In the genomic region with DNA sequence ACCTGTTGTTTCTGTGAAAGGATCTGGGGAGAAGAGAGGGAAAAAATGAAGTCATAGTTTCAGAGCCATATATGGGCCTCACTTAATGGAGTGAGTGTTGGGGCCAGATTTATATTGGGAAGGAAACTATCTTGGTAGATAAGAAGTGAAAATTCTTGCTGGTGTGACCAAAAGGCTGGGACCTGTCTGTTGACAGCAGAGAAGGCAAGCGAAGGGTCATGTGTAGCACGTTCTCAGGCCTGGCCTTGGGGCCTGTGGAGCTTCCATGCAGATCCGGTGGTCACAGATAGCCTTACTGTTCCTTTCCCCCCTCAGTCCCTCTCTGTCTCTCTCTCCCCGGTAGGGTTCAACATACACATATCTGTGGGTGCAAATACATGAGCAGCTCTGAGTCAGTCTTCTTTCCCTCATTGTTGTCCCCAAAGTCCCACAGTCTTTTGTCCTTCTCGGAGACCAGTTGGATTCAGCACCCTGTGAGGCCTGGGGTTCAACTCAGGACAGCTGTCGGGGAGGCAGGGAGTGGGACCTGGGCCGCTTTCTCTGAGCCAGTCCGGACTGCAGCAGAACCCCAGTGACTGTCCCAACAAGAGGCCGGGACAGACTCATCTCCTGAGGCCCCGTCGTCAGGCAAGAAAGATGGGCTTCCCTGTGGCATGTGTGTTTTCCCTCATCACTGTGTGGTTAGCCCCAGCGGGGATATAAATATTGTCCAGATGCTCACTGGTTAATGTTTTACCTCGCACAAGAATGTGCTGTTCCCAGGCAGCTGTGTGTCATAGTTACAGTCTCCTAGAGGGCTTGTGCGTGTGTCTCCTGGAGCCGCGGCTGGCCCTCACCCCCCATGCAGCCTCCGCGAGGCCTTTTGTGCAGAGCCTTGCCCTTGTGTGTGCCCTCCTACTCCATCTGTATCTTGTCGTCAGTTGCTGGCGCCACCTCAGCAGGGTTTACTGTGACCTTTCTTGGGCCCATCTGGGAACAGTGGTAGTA, we compare ENCODE assay signal across 17 cellular contexts. TPM values are rescaled to one million over a fixed set of nuclear protein-coding genes. Genes with fewer than 3 reads are reported as not detected.
DNase-seq lines count a peak whose midpoint lies in the region; ATAC-seq, FAIRE-seq and TF ChIP-seq lines count a peak whose summit lies in the region.
"Had no signal": no experiment of that assay in that cellular context is flagged by ENCODE, and none has a peak within 500 bp of the region (broad histone marks: within the 10 kb centered on the region; RNA-seq: fewer than 3 reads in every experiment).

No MANE protein-coding gene starts in this region.

- TF ChIP-seq POLR2A in esophagus squamous epithelium (IDR thresholded peaks at IDR 0.05): no peak

- intact Hi-C loops in esophagus squamous epithelium (cut with DNase I): no loop called here

- peak overlapping the region in 1 of 2 donors; percentile 62 for H3K9ac ChIP-seq in mucosa of rectum (ENCODE audit: low read depth in 1 of 2, low read length in 2 of 2)

- H3K27me3 Mint-ChIP-seq in T-helper 2 cell treated with Interferon-gamma antibody and Interleukin-4, amounts not matched to agents 5 μg/mL and 100 μg/mL, for 36 hours (ENCODE audit: low read depth): peaks cover 17% of the 10 kb centered on the region
- H3K27me3 Mint-ChIP-seq: B cell had no signal

- no peaks in the 10 kb centered on the region for H3K27me3 ChIP-seq in esophagus squamous epithelium
- no peaks in the 10 kb centered on the region for H3K27me3 ChIP-seq in mucosa of rectum (ENCODE audit: control insufficient read depth in 2 of 2, insufficient read depth in 2 of 2, low read length in 2 of 2)
- H3K27me3 ChIP-seq: sigmoid colon had no signal

- no peak for FAIRE-seq in frontal cortex (lab: Jason Lieb, UNC)

- H3K4me1 Mint-ChIP-seq in T-helper 2 cell treated with Interferon-gamma antibody and Interleukin-4, amounts not matched to agents 5 μg/mL and 100 μg/mL, for 36 hours (ENCODE audit: low read depth): peaks cover 3% of the 10 kb centered on the region

- no peak overlapping the region for H3K27ac Mint-ChIP-seq in T-helper 2 cell treated with Interferon-gamma antibody and Interleukin-4, amounts not matched to agents 5 μg/mL and 100 μg/mL, for 36 hours
- H3K27ac Mint-ChIP-seq: activated CD4-positive, alpha-beta memory T cell treated with anti-CD3 and anti-CD28 coated beads for 36 hours; B cell had no signal

- no peaks in the 10 kb centered on the region for H3K9me3 Mint-ChIP-seq in T-helper 2 cell treated with Interferon-gamma antibody and Interleukin-4, amounts not matched to agents 5 μg/mL and 100 μg/mL, for 36 hours
- H3K9me3 Mint-ChIP-seq: activated CD4-positive, alpha-beta memory T cell treated with anti-CD3 and anti-CD28 coated beads for 36 hours had no signal

- TF ChIP-seq CTCF in AG10803 (conservative IDR thresholded peaks at IDR 0.05; ENCODE audit: low read length): no peak
- no peak for TF ChIP-seq CTCF in esophagus squamous epithelium (IDR thresholded peaks at IDR 0.05)

- H3K4me1 ChIP-seq in esophagus squamous epithelium (peaks cover 0 to 27% (median 0%) of the 10 kb centered on the region in 3 donors), mucosa of rectum (ENCODE audit: control insufficient read depth in 2 of 2, insufficient read depth in 2 of 2, low read length in 2 of 2) (peaks cover 33 to 39% of the 10 kb centered on the region in 2 donors)
- H3K4me1 ChIP-seq: sigmoid colon had no signal

- H3K9me3 ChIP-seq in esophagus squamous epithelium (no peaks in the 10 kb centered on the region), mucosa of rectum (ENCODE audit: control insufficient read depth in 2 of 2, low read length in 2 of 2) (no peaks in the 10 kb centered on the region)
- H3K9me3 ChIP-seq: sigmoid colon had no signal

- H3K36me3 ChIP-seq in esophagus squamous epithelium (no peaks in the 10 kb centered on the region), mucosa of rectum (ENCODE audit: control insufficient read depth in 2 of 2, insufficient read depth in 2 of 2, low read length in 2 of 2) (no peaks in the 10 kb centered on the region)
- H3K36me3 ChIP-seq: sigmoid colon had no signal

- DNase-seq in AG10803 (ENCODE audit: low read depth) (peak; percentile 48), HuH-7.5 (ENCODE audit: low spot score) (peak; percentile 66), esophagus squamous epithelium (lab: John Stamatoyannopoulos, UW) (no peak), frontal cortex (ENCODE audit: low spot score in 2 of 2) (no peak)
- no peak for DNase-seq in activated T-cell treated with anti-CD3 and anti-CD28 coated beads, Interleukin-2, amount 50 U/mL, for 48 hours
- no peak for DNase-seq in T-helper 2 cell treated with Interferon-gamma antibody and Interleukin-4, amounts not matched to agents 5 μg/mL and 100 μg/mL, for 36 hours (ENCODE audit: low spot score)
- DNase-seq: activated CD4-positive, alpha-beta memory T cell treated with anti-CD3 and anti-CD28 coated beads for 36 hours; activated naive CD4-positive, alpha-beta T cell treated with Interleukin-2 at 50 U/mL for 16 hours; foreskin melanocyte; GDM1; NCI-H1048; sigmoid colon; T-helper 2 cell had no signal

- H3K36me3 Mint-ChIP-seq in T-helper 2 cell treated with Interferon-gamma antibody and Interleukin-4, amounts not matched to agents 5 μg/mL and 100 μg/mL, for 36 hours (ENCODE audit: low read depth): no peaks in the 10 kb centered on the region
- H3K36me3 Mint-ChIP-seq: activated CD4-positive, alpha-beta memory T cell treated with anti-CD3 and anti-CD28 coated beads for 36 hours had no signal

- H3K4me3 ChIP-seq in AG10803 (ENCODE audit: low read length) (no peak overlapping the region), esophagus squamous epithelium (no peak overlapping the region), mucosa of rectum (ENCODE audit: low read length in 2 of 2) (peak overlapping the region; percentile 10 to 13)
- H3K4me3 ChIP-seq: sigmoid colon had no signal

- H3K4me3 Mint-ChIP-seq in T-helper 2 cell treated with Interferon-gamma antibody and Interleukin-4, amounts not matched to agents 5 μg/mL and 100 μg/mL, for 36 hours: no peak overlapping the region
- H3K4me3 Mint-ChIP-seq: activated CD4-positive, alpha-beta memory T cell treated with anti-CD3 and anti-CD28 coated beads for 36 hours; B cell had no signal

- no peak for ATAC-seq in HG02571 (IDR thresholded peaks at IDR 0.05; ENCODE audit: unreplicated experiment)

- 94% methylated on average over 13 to 18 of the region's 20 CpGs for WGBS in esophagus squamous epithelium, 2 donors

- H3K27ac ChIP-seq in esophagus squamous epithelium: peak overlapping the region; percentile 50 to 81 (median 68)
- H3K27ac ChIP-seq in mucosa of rectum (ENCODE audit: low read depth in 2 of 2, low read length in 2 of 2): peak overlapping the region; percentile 88 to 92
- H3K27ac ChIP-seq: sigmoid colon had no signal

RNA-seq across cellular contexts. Expression of a gene that starts 34.7 kb away (rescaled TPM):
- total RNA-seq in esophagus squamous epithelium (10 to 100 TPM in 3 of 4 donors, 1 to 10 TPM in 1; 9.3 to 27.8 (median 21.3) TPM), frontal cortex (59.1 TPM)
- total RNA-seq: B cell, dermis microvascular lymphatic vessel endothelial cell had no signal

Comparison
In these comparisons a context has a peak if more than half of its experiments do, and no peak if none do; other contexts are left out.
1. DNase-seq: peak in AG10803 (single experiment) and HuH-7.5 (single experiment); none in esophagus squamous epithelium (single experiment), activated T-cell treated with anti-CD3 and anti-CD28 coated beads, Interleukin-2, amount 50 U/mL, for 48 hours (0 of 2), T-helper 2 cell treated with Interferon-gamma antibody and Interleukin-4, amounts not matched to agents 5 μg/mL and 100 μg/mL, for 36 hours (single experiment) and frontal cortex (0 of 2).
2. H3K4me3 ChIP-seq: peak in mucosa of rectum (2 of 2); none in AG10803 (single experiment) and esophagus squamous epithelium (0 of 4).